8 cellular contexts compared by ENCODE assay signal in the genomic region with DNA sequence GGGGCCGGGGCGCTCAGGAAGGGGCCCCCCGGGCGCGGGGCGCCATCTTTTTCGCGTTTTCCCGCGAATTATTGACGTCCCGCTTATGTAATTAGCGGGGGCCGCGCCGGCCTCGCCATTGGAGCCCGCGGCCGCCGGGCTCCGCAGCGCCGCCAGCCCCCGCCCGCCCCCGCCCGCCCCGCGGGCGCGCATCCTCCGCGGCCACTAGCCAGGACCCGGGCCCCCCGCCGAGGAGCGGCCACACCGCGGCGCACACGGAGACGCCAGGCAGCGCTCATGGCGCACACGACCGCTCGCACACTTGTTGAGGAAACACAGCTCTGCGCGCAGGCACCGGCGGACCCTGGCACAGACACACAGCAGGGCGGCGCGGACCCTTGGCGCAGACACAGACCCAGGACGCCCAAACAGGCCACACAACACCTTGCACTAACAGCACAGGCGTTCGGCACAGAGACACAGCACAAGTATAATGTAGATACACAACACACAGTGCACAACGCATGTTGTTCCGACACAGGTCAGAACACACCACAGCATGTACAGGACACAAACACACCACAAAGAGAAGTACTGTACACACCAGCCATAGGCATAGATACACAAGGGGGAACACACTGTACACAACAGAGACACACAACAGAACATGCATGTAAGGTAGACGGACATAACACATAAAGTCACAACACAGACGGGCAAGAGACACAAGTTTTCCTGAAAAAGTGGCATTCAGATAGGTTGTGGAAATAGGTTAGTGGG. TPM values are rescaled to one million over a fixed set of nuclear protein-coding genes. Genes with fewer than 3 reads are reported as not detected.
DNase-seq lines count a peak whose midpoint lies in the region; ATAC-seq and TF ChIP-seq lines count a peak whose summit lies in the region.

No MANE protein-coding gene starts in this region.

- DNase-seq in AG09309 (ENCODE audit: low read depth) (no peak), NCI-H446 treated with DMSO at 0.1 percent for 48 hours (lab: John Stamatoyannopoulos, UW) (peak; percentile 48), lung (ENCODE audit: low spot score) (no peak)
- DNase-seq in activated CD4-positive, alpha-beta T cell treated with anti-CD3 and anti-CD28 coated beads, Interleukin-2, amount 10 ng/mL, durations not matched to agents 24 days and 14 days, result peak; percentile 91
- DNase-seq in effector CD4-positive, alpha-beta T cell, result peak; percentile 55
- peak; percentile 85 for DNase-seq in stimulated activated CD8-positive, alpha-beta memory T cell treated with anti-CD3 and anti-CD28 coated beads, Interleukin-4, amount 100 ng/mL, for 48 hours

- H3K27me3 ChIP-seq in lung (ENCODE audit: control insufficient read depth, insufficient read depth), result no peaks in the 10 kb centered on the region

- peak; percentile 42 for ATAC-seq in GM18907 (IDR thresholded peaks at IDR 0.05; ENCODE audit: unreplicated experiment)
- ATAC-seq in HG03135 (IDR thresholded peaks at IDR 0.05; ENCODE audit: unreplicated experiment), result peak; percentile 38
- ATAC-seq in lung (ENCODE audit: insufficient read depth, low FRiP score), result no peak

- H3K36me3 ChIP-seq in lung (ENCODE audit: control insufficient read depth in 2 of 2, insufficient read depth in 2 of 2, low read length in 2 of 2), result peaks cover 0 to 8% of the 10 kb centered on the region in 2 donors

- H3K36me3 Mint-ChIP-seq in activated CD4-positive, alpha-beta T cell treated with anti-CD3 and anti-CD28 coated beads, Interleukin-2, amount 10 ng/mL, durations not matched to agents 24 days and 14 days (ENCODE audit: low read depth), result peaks cover 54% of the 10 kb centered on the region

- peaks cover 0 to 4% of the 10 kb centered on the region in 2 donors for H3K4me1 ChIP-seq in lung (ENCODE audit: control insufficient read depth in 2 of 2, insufficient read depth in 2 of 2, low read length in 2 of 2)

- peak overlapping the region; percentile 84 for H3K4me3 ChIP-seq in AG09309 (ENCODE audit: control insufficient read depth, low read depth, low read length)
- H3K4me3 ChIP-seq in lung, result peak overlapping the region; percentile 47

- intact Hi-C loops in activated CD4-positive, alpha-beta T cell treated with anti-CD3 and anti-CD28 coated beads, Interleukin-2, amount 10 ng/mL, durations not matched to agents 24 days and 14 days (cut with micrococcal nuclease), result loop anchor here (2.0 kb wide), 1 partner anchor 197 kb away; the partner anchor contains the start of gene CNTRL

- H3K27ac Mint-ChIP-seq in activated CD4-positive, alpha-beta T cell treated with anti-CD3 and anti-CD28 coated beads, Interleukin-2, amount 10 ng/mL, durations not matched to agents 24 days and 14 days, result peak overlapping the region; percentile 95

- no peak for TF ChIP-seq CTCF in AG09309 (IDR thresholded peaks at IDR 0.05; ENCODE audit: control insufficient read depth, insufficient read depth, low read depth, low read length, missing control alignments)
- no peak for TF ChIP-seq CTCF in lung (IDR thresholded peaks at IDR 0.05; ENCODE audit: control extremely low read depth, extremely low read depth)

- H3K4me1 Mint-ChIP-seq in activated CD4-positive, alpha-beta T cell treated with anti-CD3 and anti-CD28 coated beads, Interleukin-2, amount 10 ng/mL, durations not matched to agents 24 days and 14 days, result peaks cover 73% of the 10 kb centered on the region

- WGBS in lung, 2 donors, result 1 to 2% methylated on average over 60 to 63 of the region's 63 CpGs

- H3K9me3 Mint-ChIP-seq in activated CD4-positive, alpha-beta T cell treated with anti-CD3 and anti-CD28 coated beads, Interleukin-2, amount 10 ng/mL, durations not matched to agents 24 days and 14 days, result no peaks in the 10 kb centered on the region

- no peaks in the 10 kb centered on the region for H3K9me3 ChIP-seq in lung (ENCODE audit: control insufficient read depth in 2 of 2, insufficient read depth in 1 of 2, low read length in 1 of 2)

- H3K4me3 Mint-ChIP-seq in activated CD4-positive, alpha-beta T cell treated with anti-CD3 and anti-CD28 coated beads, Interleukin-2, amount 10 ng/mL, durations not matched to agents 24 days and 14 days, result peak overlapping the region; percentile 89

- peak overlapping the region; percentile 42 to 93 for H3K27ac ChIP-seq in lung (ENCODE audit: low read depth in 1 of 2, low read length in 1 of 2)

- H3K27me3 Mint-ChIP-seq in activated CD4-positive, alpha-beta T cell treated with anti-CD3 and anti-CD28 coated beads, Interleukin-2, amount 10 ng/mL, durations not matched to agents 24 days and 14 days, result no peaks in the 10 kb centered on the region

RNA-seq across cellular contexts. Expression of gene PHF19, which starts 0.5 kb away (rescaled TPM):
- 132 and 144 TPM in 2 replicates for total RNA-seq in activated CD4-positive, alpha-beta T cell treated with anti-CD3 and anti-CD28 coated beads, Interleukin-2, amount 10 ng/mL, durations not matched to agents 24 days and 14 days
- total RNA-seq in lung, result 10 to 100 TPM; 21.8 to 25.1 TPM
- polyA plus RNA-seq in lung, result 10 to 100 TPM; 20.3 to 21.6 TPM

RNA-seq across cellular contexts. Expression of gene PSMD5, which starts 34.7 kb away (rescaled TPM):
- total RNA-seq in activated CD4-positive, alpha-beta T cell treated with anti-CD3 and anti-CD28 coated beads, Interleukin-2, amount 10 ng/mL, durations not matched to agents 24 days and 14 days, result 58.1 and 63.7 TPM in 2 replicates
- 10 to 100 TPM; 35.0 to 66.0 TPM for total RNA-seq in lung
- 10 to 100 TPM; 14.9 to 19.5 TPM for polyA plus RNA-seq in lung

RNA-seq across cellular contexts. Expression of gene TRAF1, which starts 49.1 kb away (rescaled TPM):
- 164 and 166 TPM in 2 replicates for total RNA-seq in activated CD4-positive, alpha-beta T cell treated with anti-CD3 and anti-CD28 coated beads, Interleukin-2, amount 10 ng/mL, durations not matched to agents 24 days and 14 days
- 1 to 10 TPM; 5.8 to 6.4 TPM for total RNA-seq in lung
- polyA plus RNA-seq in lung, result 10 to 100 TPM in 1 of 2 donors, 1 to 10 TPM in 1; 3.9 to 23.1 TPM

Comparison
In these comparisons a context has a peak if more than half of its experiments do, and no peak if none do; other contexts are left out.
1. DNase-seq: peak in NCI-H446 treated with DMSO at 0.1 percent for 48 hours (single experiment), activated CD4-positive, alpha-beta T cell treated with anti-CD3 and anti-CD28 coated beads, Interleukin-2, amount 10 ng/mL, durations not matched to agents 24 days and 14 days (single experiment), effector CD4-positive, alpha-beta T cell (single experiment) and stimulated activated CD8-positive, alpha-beta memory T cell treated with anti-CD3 and anti-CD28 coated beads, Interleukin-4, amount 100 ng/mL, for 48 hours (single experiment); none in AG09309 (single experiment) and lung (single experiment).
2. RNA of gene TRAF1, which starts 49.1 kb away (total RNA-seq): 164 to 166 TPM in activated CD4-positive, alpha-beta T cell treated with anti-CD3 and anti-CD28 coated beads, Interleukin-2, amount 10 ng/mL, durations not matched to agents 24 days and 14 days; 5.8 to 6.4 TPM in lung; every median in the first group is over 10 times any median in the second.